11 cellular contexts compared by ENCODE assay signal in genomic region chr14:104731249-104731924, GRCh38. TPM values are rescaled to one million over a fixed set of nuclear protein-coding genes. Genes with fewer than 3 reads are reported as not detected.
A peak's percentile ranks its signal among the peaks of the same experiment; 100 is the strongest.
DNase-seq lines count a peak whose midpoint lies in the region; ATAC-seq and TF ChIP-seq lines count a peak whose summit lies in the region.
"Had no signal": no experiment of that assay in that cellular context is flagged by ENCODE, and none has a peak within 500 bp of the region (broad histone marks: within the 10 kb centered on the region; RNA-seq: fewer than 3 reads in every experiment).

No MANE protein-coding gene starts in this region.

- no peaks in the 10 kb centered on the region for H3K9me3 Mint-ChIP-seq in endodermal cell
- H3K9me3 Mint-ChIP-seq: naive thymus-derived CD8-positive, alpha-beta T cell had no signal

- WGBS in endodermal cell (ENCODE audit: insufficient coverage in 1 of 2, insufficient read length in 1 of 2), 2 experiments = 84 to 87% methylated on average over 8 to 11 of the region's 11 CpGs
- WGBS in smooth muscle cell (ENCODE audit: low lambda C conversion rate) = 90% methylated on average over 11 of the region's 11 CpGs

- H3K9ac ChIP-seq in endodermal cell (ENCODE audit: extremely low read depth, low read length, poor library complexity, severe bottlenecking) (no peak overlapping the region), smooth muscle cell (ENCODE audit: low read depth) (no peak overlapping the region)

- no peak overlapping the region for H3K4me3 Mint-ChIP-seq in endodermal cell
- H3K4me3 Mint-ChIP-seq: naive thymus-derived CD8-positive, alpha-beta T cell had no signal

- no peak for ATAC-seq in HG03565 (IDR thresholded peaks at IDR 0.05; ENCODE audit: unreplicated experiment)
- ATAC-seq: naive thymus-derived CD8-positive, alpha-beta T cell had no signal

- H3K9me3 ChIP-seq in endodermal cell (ENCODE audit: control insufficient read depth, low read length) = no peaks in the 10 kb centered on the region
- no peaks in the 10 kb centered on the region for H3K9me3 ChIP-seq in smooth muscle cell (replicated peaks; ENCODE audit: low read depth)
- H3K9me3 ChIP-seq: BLaER1 treated with 17β-estradiol and CSF1 and Interleukin-3, amounts not matched to agents 10 nM and 100 nM had no signal

- H3K36me3 ChIP-seq in endodermal cell (ENCODE audit: control insufficient read depth, insufficient read depth, low read length) (no peaks in the 10 kb centered on the region), smooth muscle cell (ENCODE audit: low read depth) (no peaks in the 10 kb centered on the region)
- H3K36me3 ChIP-seq: BLaER1 treated with 17β-estradiol and CSF1 and Interleukin-3, amounts not matched to agents 10 nM and 100 nM had no signal

- H3K27ac ChIP-seq in endodermal cell (ENCODE audit: low read depth, low read length) (no peak overlapping the region), smooth muscle cell (ENCODE audit: low read depth) (no peak overlapping the region)
- H3K27ac ChIP-seq: BLaER1 treated with 17β-estradiol and CSF1 and Interleukin-3, amounts not matched to agents 10 nM and 100 nM had no signal

- H3F3A ChIP-seq in smooth muscle cell (ENCODE audit: low read depth) = no peaks in the 10 kb centered on the region

- peak; percentile 84 for TF ChIP-seq CTCF in endodermal cell (conservative IDR thresholded peaks at IDR 0.05)
- peak; percentile 34 for TF ChIP-seq CTCF in smooth muscle cell (IDR thresholded peaks at IDR 0.05; ENCODE audit: borderline replicate concordance, insufficient read depth, poor library complexity, severe bottlenecking)

- no peaks in the 10 kb centered on the region for H3K79me2 ChIP-seq in smooth muscle cell (ENCODE audit: low read depth)

- H3K4me1 ChIP-seq in endodermal cell (ENCODE audit: control insufficient read depth, insufficient read depth, low read length) = no peaks in the 10 kb centered on the region
- no peaks in the 10 kb centered on the region for H3K4me1 ChIP-seq in smooth muscle cell (ENCODE audit: low read depth)

- no peak overlapping the region for H3K4me2 ChIP-seq in smooth muscle cell

- no peaks in the 10 kb centered on the region for H3K36me3 Mint-ChIP-seq in endodermal cell (ENCODE audit: low read depth)
- H3K36me3 Mint-ChIP-seq: naive thymus-derived CD8-positive, alpha-beta T cell had no signal

- H3K4me3 ChIP-seq in endodermal cell (ENCODE audit: low read length) (no peak overlapping the region), smooth muscle cell (no peak overlapping the region)
- H3K4me3 ChIP-seq: BLaER1 treated with 17β-estradiol and CSF1 and Interleukin-3, amounts not matched to agents 10 nM and 100 nM had no signal

- H3K27ac Mint-ChIP-seq in endodermal cell = no peak overlapping the region
- H3K27ac Mint-ChIP-seq: naive thymus-derived CD8-positive, alpha-beta T cell had no signal

- no peaks in the 10 kb centered on the region for H3K4me1 Mint-ChIP-seq in endodermal cell

- no peak overlapping the region for H2AFZ ChIP-seq in smooth muscle cell (ENCODE audit: low read depth)

- DNase-seq in NCI-H526 (lab: John Stamatoyannopoulos, UW) (peak; percentile 56 to 66), NCI-H526 treated with DMSO at 0.1 percent for 48 hours (lab: John Stamatoyannopoulos, UW) (no peak), NCI-H226 (peak; percentile 21), endodermal cell (peak; percentile 87), smooth muscle cell (lab: John Stamatoyannopoulos, UW; ENCODE audit: unreplicated experiment) (no peak), HCEC 1CT (no peak)
- DNase-seq in stimulated activated CD4-positive, alpha-beta T cell treated with anti-CD3 and anti-CD28 coated beads, Interleukin-4, amount 100 ng/mL, for 24 hours = no peak
- DNase-seq: cortex of kidney; naive thymus-derived CD8-positive, alpha-beta T cell had no signal

- H3K27me3 ChIP-seq in endodermal cell (ENCODE audit: control insufficient read depth, insufficient read depth, low read length, poor library complexity, severe bottlenecking) = no peaks in the 10 kb centered on the region
- no peaks in the 10 kb centered on the region for H3K27me3 ChIP-seq in smooth muscle cell (ENCODE audit: low read depth)
- H3K27me3 ChIP-seq: BLaER1 treated with 17β-estradiol and CSF1 and Interleukin-3, amounts not matched to agents 10 nM and 100 nM had no signal

- peaks cover 14% of the 10 kb centered on the region for H3K27me3 Mint-ChIP-seq in endodermal cell (ENCODE audit: insufficient read depth)
- H3K27me3 Mint-ChIP-seq: naive thymus-derived CD8-positive, alpha-beta T cell had no signal

- H4K20me1 ChIP-seq in smooth muscle cell (ENCODE audit: low read depth) = no peaks in the 10 kb centered on the region

RNA-seq across cellular contexts. Expression of gene ADSS1, which starts 7.4 kb away (rescaled TPM):
- total RNA-seq in endodermal cell (10 to 100 TPM; 15.8 to 31.0 TPM), smooth muscle cell (6.0 and 43.0 TPM in 2 replicates)
- polyA plus RNA-seq in endodermal cell (2013, experiment 1 of 2) = 16.1 TPM
- 14.1 TPM for polyA plus RNA-seq in endodermal cell (2013, experiment 2 of 2)
- polyA plus RNA-seq in smooth muscle cell = 7.8 and 9.3 TPM in 2 replicates

RNA-seq across cellular contexts. Expression of gene SIVA1, which starts 21.6 kb away (rescaled TPM):
- total RNA-seq in endodermal cell (10 to 100 TPM; 82.5 to 87.3 TPM), smooth muscle cell (78.5 and 155 TPM in 2 replicates)
- polyA plus RNA-seq in endodermal cell (2013, experiment 1 of 2) = 89.7 TPM
- polyA plus RNA-seq in endodermal cell (2013, experiment 2 of 2) = 92.2 TPM
- polyA plus RNA-seq in smooth muscle cell = 118 and 133 TPM in 2 replicates

RNA-seq across cellular contexts. Expression of gene INF2, which starts 42.0 kb away (rescaled TPM):
- 100 to 1,000 TPM in 1 of 2 donors, 10 to 100 TPM in 1; 99.7 to 114 TPM for total RNA-seq in endodermal cell
- polyA plus RNA-seq in endodermal cell (2013, experiment 1 of 2) = 35.2 TPM
- 35.8 TPM for polyA plus RNA-seq in endodermal cell (2013, experiment 2 of 2)
- total RNA-seq in smooth muscle cell = 28.1 and 29.8 TPM in 2 replicates
- polyA plus RNA-seq in smooth muscle cell = 19.9 and 30.1 TPM in 2 replicates

Comparison
In these comparisons a context has a peak if more than half of its experiments do, and no peak if none do; other contexts are left out.
1. DNase-seq: peak in NCI-H526 (2 of 2), NCI-H226 (single experiment) and endodermal cell (single experiment); none in NCI-H526 treated with DMSO at 0.1 percent for 48 hours (single experiment), smooth muscle cell (single experiment), HCEC 1CT (single experiment) and stimulated activated CD4-positive, alpha-beta T cell treated with anti-CD3 and anti-CD28 coated beads, Interleukin-4, amount 100 ng/mL, for 24 hours (single experiment).